9 cellular contexts compared by ENCODE assay signal in genomic region chr16:70695351-70696070, GRCh38. TPM values are rescaled to one million over a fixed set of nuclear protein-coding genes. Genes with fewer than 3 reads are reported as not detected.
DNase-seq lines count a peak whose midpoint lies in the region; ATAC-seq and TF ChIP-seq lines count a peak whose summit lies in the region.
"Had no signal": no experiment of that assay in that cellular context is flagged by ENCODE, and none has a peak within 500 bp of the region (broad histone marks: within the 10 kb centered on the region; RNA-seq: fewer than 3 reads in every experiment).

No MANE protein-coding gene starts in this region.

- H3K27me3 ChIP-seq in HL-60 (ENCODE audit: insufficient read depth, poor library complexity, severe bottlenecking): no peaks in the 10 kb centered on the region
- H3K27me3 ChIP-seq in left lung: no peaks in the 10 kb centered on the region

- H3K27ac ChIP-seq in HL-60 (replicated peaks): peak overlapping the region; percentile 95
- peak overlapping the region; percentile 36 to 39 for H3K27ac ChIP-seq in left lung

- H3K4me3 ChIP-seq in HL-60 (replicated peaks; ENCODE audit: insufficient read depth, low read length) (no peak overlapping the region), left lung (no peak overlapping the region)

- peaks cover 48 to 73% of the 10 kb centered on the region in 2 donors for H3K4me1 ChIP-seq in left lung

- ATAC-seq in activated CD8-positive, alpha-beta T cell treated with anti-CD3 and anti-CD28 coated beads, Interleukin-2, amount 10 ng/mL, durations not matched to agents 7 days and 5 days: peak; percentile 56
- ATAC-seq in left lung (peak; percentile 71), HG03196 (IDR thresholded peaks at IDR 0.05; ENCODE audit: unreplicated experiment) (no peak), HG02870 (IDR thresholded peaks at IDR 0.05; ENCODE audit: unreplicated experiment) (no peak)

- peaks cover 0 to 38% of the 10 kb centered on the region in 2 donors for H3K36me3 ChIP-seq in left lung

- H3K27me3 Mint-ChIP-seq in activated CD8-positive, alpha-beta T cell treated with anti-CD3 and anti-CD28 coated beads, Interleukin-2, amount 10 ng/mL, durations not matched to agents 7 days and 5 days (ENCODE audit: low read depth): no peaks in the 10 kb centered on the region

- DNase-seq in ACHN: peak; percentile 78
- DNase-seq in HL-60 (ENCODE audit: low read depth in 1 of 2, low spot score in 1 of 2): peak in 1 of 2 experiments; percentile 81
- DNase-seq in activated CD8-positive, alpha-beta T cell treated with anti-CD3 and anti-CD28 coated beads, Interleukin-2, amount 10 ng/mL, durations not matched to agents 7 days and 5 days: peak; percentile 68
- peak in 1 of 2 donors; percentile 74 for DNase-seq in left lung
- no peak for DNase-seq in anterior cingulate cortex (lab: John Stamatoyannopoulos, UW)
- no peak for DNase-seq in NCI-H187 treated with DMSO at 0.1 percent for 48 hours (lab: John Stamatoyannopoulos, UW)

- CTCF ChIA-PET in activated CD8-positive, alpha-beta T cell treated with anti-CD3 and anti-CD28 coated beads, Interleukin-2, amount 10 ng/mL, durations not matched to agents 7 days and 5 days (lab: Charles Lee): interaction anchor here (1.4 to 3.4 kb wide), 5 partner anchors 15 to 75 kb away, joined by 4 to 26 read pairs (median 6); no protein-coding TSS in a partner anchor

- peaks cover 45% of the 10 kb centered on the region for H3K4me1 Mint-ChIP-seq in activated CD8-positive, alpha-beta T cell treated with anti-CD3 and anti-CD28 coated beads, Interleukin-2, amount 10 ng/mL, durations not matched to agents 7 days and 5 days (ENCODE audit: low read depth)

- H3K4me3 Mint-ChIP-seq in activated CD8-positive, alpha-beta T cell treated with anti-CD3 and anti-CD28 coated beads, Interleukin-2, amount 10 ng/mL, durations not matched to agents 7 days and 5 days: peak overlapping the region; percentile 56

- peak overlapping the region; percentile 91 for H3K27ac Mint-ChIP-seq in activated CD8-positive, alpha-beta T cell treated with anti-CD3 and anti-CD28 coated beads, Interleukin-2, amount 10 ng/mL, durations not matched to agents 7 days and 5 days

- H3K9me3 Mint-ChIP-seq in activated CD8-positive, alpha-beta T cell treated with anti-CD3 and anti-CD28 coated beads, Interleukin-2, amount 10 ng/mL, durations not matched to agents 7 days and 5 days (ENCODE audit: insufficient read depth): no peaks in the 10 kb centered on the region

- in situ Hi-C loops in ACHN (cut with HindIII; ENCODE audit: low pct_ligation_motif_present, low pct_unique_long_range_greater_than_20kb, low sequenced_read_pairs): no loop called here

- intact Hi-C loops in left lung (cut with DNase I): no loop called here

- POLR2A ChIA-PET in activated CD8-positive, alpha-beta T cell treated with anti-CD3 and anti-CD28 coated beads, Interleukin-2, amount 10 ng/mL, durations not matched to agents 7 days and 5 days (lab: Charles Lee): interaction anchor here (1.0 to 3.0 kb wide), 2 partner anchors 17 to 42 kb away, joined by 3 to 31 read pairs; no protein-coding TSS in a partner anchor

- TF ChIP-seq CTCF in HL-60 (IDR thresholded peaks at IDR 0.05; ENCODE audit: insufficient read depth, low read length): no peak
- peak in 1 of 2 donors; percentile 16 for TF ChIP-seq CTCF in left lung (IDR thresholded peaks at IDR 0.05)

- peaks cover 12% of the 10 kb centered on the region for H3K36me3 Mint-ChIP-seq in activated CD8-positive, alpha-beta T cell treated with anti-CD3 and anti-CD28 coated beads, Interleukin-2, amount 10 ng/mL, durations not matched to agents 7 days and 5 days (ENCODE audit: low read depth)

- H3K9me3 ChIP-seq in left lung: no peaks in the 10 kb centered on the region

RNA-seq across cellular contexts. Expression of gene MTSS2, which starts 9.7 kb away (rescaled TPM):
- 1 to 10 TPM; 5.7 to 6.0 TPM for total RNA-seq in activated CD8-positive, alpha-beta T cell treated with anti-CD3 and anti-CD28 coated beads, Interleukin-2, amount 10 ng/mL, durations not matched to agents 7 days and 5 days
- 10 to 100 TPM; 58.1 to 96.3 TPM for total RNA-seq in left lung

RNA-seq across cellular contexts. Expression of gene IL34, which starts 49.2 kb away (rescaled TPM):
- total RNA-seq in activated CD8-positive, alpha-beta T cell treated with anti-CD3 and anti-CD28 coated beads, Interleukin-2, amount 10 ng/mL, durations not matched to agents 7 days and 5 days: under 1 TPM; 0.13 to 0.42 TPM
- total RNA-seq in left lung: 1 to 10 TPM; 2.1 to 4.1 TPM
- total RNA-seq: activated CD8-positive, alpha-beta memory T cell treated with anti-CD3 and anti-CD28 coated beads for 36 hours had no signal

Comparison
In these comparisons a context has a peak if more than half of its experiments do, and no peak if none do; other contexts are left out.
1. DNase-seq: peak in ACHN (single experiment) and activated CD8-positive, alpha-beta T cell treated with anti-CD3 and anti-CD28 coated beads, Interleukin-2, amount 10 ng/mL, durations not matched to agents 7 days and 5 days (single experiment); none in anterior cingulate cortex (0 of 58) and NCI-H187 treated with DMSO at 0.1 percent for 48 hours (single experiment).
2. ATAC-seq: peak in activated CD8-positive, alpha-beta T cell treated with anti-CD3 and anti-CD28 coated beads, Interleukin-2, amount 10 ng/mL, durations not matched to agents 7 days and 5 days (single experiment) and left lung (single experiment); none in HG03196 (single experiment) and HG02870 (single experiment).
3. RNA of gene MTSS2, which starts 9.7 kb away (total RNA-seq): 58.1 to 96.3 TPM in left lung; 5.7 to 6.0 TPM in activated CD8-positive, alpha-beta T cell treated with anti-CD3 and anti-CD28 coated beads, Interleukin-2, amount 10 ng/mL, durations not matched to agents 7 days and 5 days; every median in the first group is over 4 times any median in the second.